In genomic region chr20:49979030-49979832, GRCh38 we compare ENCODE assay signal across 8 cellular contexts. TPM values are rescaled to one million over a fixed set of nuclear protein-coding genes. Genes with fewer than 3 reads are reported as not detected.
DNase-seq lines count a peak whose midpoint lies in the region; ATAC-seq and TF ChIP-seq lines count a peak whose summit lies in the region.

No MANE protein-coding gene starts in this region.

- no peaks in the 10 kb centered on the region for H3K9me3 Mint-ChIP-seq in CD8-positive, alpha-beta T cell
- no peaks in the 10 kb centered on the region for H3K9me3 Mint-ChIP-seq in activated naive CD4-positive, alpha-beta T cell treated with anti-CD3 and anti-CD28 coated beads, Interleukin-2, amount 10 ng/mL, durations not matched to agents 7 days and 5 days

- H3K4me3 ChIP-seq in CD8-positive, alpha-beta T cell (ENCODE audit: low read depth, low read length) = peak overlapping the region; percentile 22
- H3K4me3 ChIP-seq in left ventricle myocardium inferior = peak overlapping the region; percentile 56

- peak; percentile 50 to 87 (median 66) for DNase-seq in CD8-positive, alpha-beta T cell
- DNase-seq in HS-27A (ENCODE audit: low read depth) = peak; percentile 15
- peak; percentile 71 for DNase-seq in SK-MEL-5 (ENCODE audit: low read depth, low spot score)
- DNase-seq in activated naive CD4-positive, alpha-beta T cell treated with anti-CD3 and anti-CD28 coated beads, Interleukin-2, amount 10 ng/mL, durations not matched to agents 7 days and 5 days = peak; percentile 71
- no peak for DNase-seq in left ventricle myocardium inferior
- DNase-seq in putamen (ENCODE audit: low spot score) = peak; percentile 49
- no peak for DNase-seq in cortex of kidney (lab: John Stamatoyannopoulos, UW)

- no peaks in the 10 kb centered on the region for H3K27me3 Mint-ChIP-seq in CD8-positive, alpha-beta T cell (ENCODE audit: low read depth)
- H3K27me3 Mint-ChIP-seq in activated naive CD4-positive, alpha-beta T cell treated with anti-CD3 and anti-CD28 coated beads, Interleukin-2, amount 10 ng/mL, durations not matched to agents 7 days and 5 days = peaks cover 59% of the 10 kb centered on the region

- peak; percentile 54 for ATAC-seq in CD8-positive, alpha-beta T cell
- ATAC-seq in HG02571 (IDR thresholded peaks at IDR 0.05; ENCODE audit: unreplicated experiment) = no peak

- peaks cover 24% of the 10 kb centered on the region for H3K4me1 ChIP-seq in CD8-positive, alpha-beta T cell (ENCODE audit: insufficient read depth, low read length)
- peaks cover 35% of the 10 kb centered on the region for H3K4me1 ChIP-seq in left ventricle myocardium inferior

- H3K4me3 Mint-ChIP-seq in CD8-positive, alpha-beta T cell = no peak overlapping the region
- H3K4me3 Mint-ChIP-seq in activated naive CD4-positive, alpha-beta T cell treated with anti-CD3 and anti-CD28 coated beads, Interleukin-2, amount 10 ng/mL, durations not matched to agents 7 days and 5 days = no peak overlapping the region

- intact Hi-C loops in CD8-positive, alpha-beta T cell (cut with DNase I, micrococcal nuclease) = loop anchor here (1.0 to 5.0 kb wide), 5 partner anchors 92 to 753 kb away; partner anchors contain the start of gene PARD6B (in 1 of the 2)
- intact Hi-C loops in left ventricle myocardium inferior (cut with micrococcal nuclease) = loop anchor here (2.0 kb wide), 1 partner anchor 92 kb away; no protein-coding TSS in a partner anchor

- H3K36me3 ChIP-seq in CD8-positive, alpha-beta T cell (ENCODE audit: insufficient read depth, low read length) = no peaks in the 10 kb centered on the region
- H3K36me3 ChIP-seq in left ventricle myocardium inferior = no peaks in the 10 kb centered on the region

- CTCF ChIA-PET in CD8-positive, alpha-beta T cell (lab: Charles Lee) = interaction anchor here (0.6 to 15.6 kb wide), 55 partner anchors 9 to 209 kb away, joined by 3 to 343 read pairs (median 4); partner anchors contain the start of genes PEDS1, RNF114, SPATA2 and UBE2V1
- CTCF ChIA-PET in activated naive CD4-positive, alpha-beta T cell treated with anti-CD3 and anti-CD28 coated beads, Interleukin-2, amount 10 ng/mL, durations not matched to agents 7 days and 5 days (lab: Charles Lee) = interaction anchor here (0.7 to 16.8 kb wide), 38 partner anchors 10 to 203 kb away, joined by 3 to 317 read pairs (median 4); no protein-coding TSS in a partner anchor

- H3K27me3 ChIP-seq in CD8-positive, alpha-beta T cell (ENCODE audit: insufficient read depth, low read length) = no peaks in the 10 kb centered on the region
- no peaks in the 10 kb centered on the region for H3K27me3 ChIP-seq in left ventricle myocardium inferior (ENCODE audit: low read depth)

- TF ChIP-seq CTCF in CD8-positive, alpha-beta T cell (IDR thresholded peaks at IDR 0.05) = peak; percentile 100
- TF ChIP-seq CTCF in left ventricle myocardium inferior (IDR thresholded peaks at IDR 0.05; ENCODE audit: borderline replicate concordance) = peak; percentile 99

- POLR2A ChIA-PET in CD8-positive, alpha-beta T cell (lab: Charles Lee) = interaction anchor here (0.6 to 2.0 kb wide), 7 partner anchors 41 to 203 kb away, joined by 3 to 12 read pairs (median 4); no protein-coding TSS in a partner anchor

- no peaks in the 10 kb centered on the region for H3K9me3 ChIP-seq in CD8-positive, alpha-beta T cell (ENCODE audit: low read length)
- no peaks in the 10 kb centered on the region for H3K9me3 ChIP-seq in left ventricle myocardium inferior (replicated peaks)

- H3K27ac Mint-ChIP-seq in CD8-positive, alpha-beta T cell = no peak overlapping the region
- no peak overlapping the region for H3K27ac Mint-ChIP-seq in activated naive CD4-positive, alpha-beta T cell treated with anti-CD3 and anti-CD28 coated beads, Interleukin-2, amount 10 ng/mL, durations not matched to agents 7 days and 5 days

- no peaks in the 10 kb centered on the region for H3K36me3 Mint-ChIP-seq in CD8-positive, alpha-beta T cell
- no peaks in the 10 kb centered on the region for H3K36me3 Mint-ChIP-seq in activated naive CD4-positive, alpha-beta T cell treated with anti-CD3 and anti-CD28 coated beads, Interleukin-2, amount 10 ng/mL, durations not matched to agents 7 days and 5 days

- H3K4me1 Mint-ChIP-seq in CD8-positive, alpha-beta T cell (ENCODE audit: low read depth) = peaks cover 28% of the 10 kb centered on the region
- peaks cover 30% of the 10 kb centered on the region for H3K4me1 Mint-ChIP-seq in activated naive CD4-positive, alpha-beta T cell treated with anti-CD3 and anti-CD28 coated beads, Interleukin-2, amount 10 ng/mL, durations not matched to agents 7 days and 5 days

- in situ Hi-C loops in SK-MEL-5 (cut with HindIII; ENCODE audit: low pct_unique_long_range_greater_than_20kb, low sequenced_read_pairs) = no loop called here

- no peak overlapping the region for H3K27ac ChIP-seq in CD8-positive, alpha-beta T cell (ENCODE audit: low read depth, low read length)
- H3K27ac ChIP-seq in left ventricle myocardium inferior (replicated peaks) = no peak overlapping the region

RNA-seq across cellular contexts. Expression of gene SNAI1, which starts 3.5 kb away (rescaled TPM):
- total RNA-seq in CD8-positive, alpha-beta T cell = 1 to 10 TPM; 3.0 to 3.1 TPM
- 0.13 and 0.40 TPM in 2 replicates for total RNA-seq in SK-MEL-5 (2014; rRNA removed; shearing (Covaris generic))
- 0.48 and 1.8 TPM in 2 replicates for polyA plus RNA-seq in SK-MEL-5 (2015; cell fraction: cytosol; rRNA removed)
- 1.1 and 2.5 TPM in 2 replicates for polyA plus RNA-seq in SK-MEL-5 (2015; cell fraction: nucleus; rRNA removed)
- 0.69 TPM for total RNA-seq in left ventricle myocardium inferior

RNA-seq across cellular contexts. Expression of gene RNF114, which starts 43.0 kb away (rescaled TPM):
- 100 to 1,000 TPM; 137 to 151 TPM for total RNA-seq in CD8-positive, alpha-beta T cell
- total RNA-seq in SK-MEL-5 (2014; rRNA removed; shearing (Covaris generic)) = 85.0 and 90.6 TPM in 2 replicates
- polyA plus RNA-seq in SK-MEL-5 (2015; cell fraction: cytosol; rRNA removed) = 128 and 182 TPM in 2 replicates
- polyA plus RNA-seq in SK-MEL-5 (2015; cell fraction: nucleus; rRNA removed) = 123 and 126 TPM in 2 replicates
- total RNA-seq in left ventricle myocardium inferior = 50.8 TPM

Comparison
In these comparisons a context has a peak if more than half of its experiments do, and no peak if none do; other contexts are left out.
1. DNase-seq: peak in CD8-positive, alpha-beta T cell (7 of 7), HS-27A (single experiment), SK-MEL-5 (single experiment), activated naive CD4-positive, alpha-beta T cell treated with anti-CD3 and anti-CD28 coated beads, Interleukin-2, amount 10 ng/mL, durations not matched to agents 7 days and 5 days (single experiment) and putamen (single experiment); none in left ventricle myocardium inferior (single experiment) and cortex of kidney (single experiment).